ENCODE assay signal across 17 cellular contexts in genomic region chr15:78715930-78716329, GRCh38.
DNase-seq lines count a peak whose midpoint lies in the region; ATAC-seq and TF ChIP-seq lines count a peak whose summit lies in the region.
"Had no signal": no experiment of that assay in that cellular context is flagged by ENCODE, and none has a peak within 500 bp of the region (broad histone marks: within the 10 kb centered on the region; RNA-seq: fewer than 3 reads in every experiment).

No MANE protein-coding gene starts in this region.

- in situ Hi-C loops in SK-MEL-5 (cut with HindIII; ENCODE audit: low pct_unique_long_range_greater_than_20kb, low sequenced_read_pairs) = no loop called here

- H3K4me3 ChIP-seq in fibroblast of the aortic adventitia (ENCODE audit: low read depth, low read length) = no peak overlapping the region
- H3K4me3 ChIP-seq: BLaER1 treated with 17β-estradiol and CSF1 and Interleukin-3, amounts not matched to agents 10 nM and 100 nM; psoas muscle; SJCRH30; stomach had no signal

- no peaks in the 10 kb centered on the region for H3K4me1 Mint-ChIP-seq in stimulated activated naive CD8-positive, alpha-beta T cell treated with anti-CD3 and anti-CD28 coated beads, Interleukin-15, amount 100 ng/mL, for 72 hours
- H3K4me1 Mint-ChIP-seq: brain, H9 had no signal

- no peak for DNase-seq in stimulated activated naive CD8-positive, alpha-beta T cell treated with anti-CD3 and anti-CD28 coated beads, Interleukin-15, Interleukin-2, amounts not matched to agents 100 U/mL and 50 U/mL, for 24 hours
- no peak for DNase-seq in stimulated activated naive CD8-positive, alpha-beta T cell treated with anti-CD3 and anti-CD28 coated beads, Interleukin-15, amount 100 ng/mL, for 72 hours
- DNase-seq in SK-MEL-5 (ENCODE audit: low read depth, low spot score) = peak; percentile 86
- peak; percentile 69 for DNase-seq in fibroblast of the aortic adventitia (ENCODE audit: low read depth)
- no peak for DNase-seq in GM03348 (ENCODE audit: low spot score)
- no peak for DNase-seq in NCI-H146 (lab: John Stamatoyannopoulos, UW)
- DNase-seq in H4 (ENCODE audit: low spot score) = no peak
- DNase-seq: H9, midbrain, NCI-H1417 treated with DMSO at 0.1 percent for 48 hours, NCI-H748 treated with DMSO at 0.1 percent for 48 hours, psoas muscle, SJCRH30, stomach had no signal

- no peaks in the 10 kb centered on the region for H3K9me3 Mint-ChIP-seq in stimulated activated naive CD8-positive, alpha-beta T cell treated with anti-CD3 and anti-CD28 coated beads, Interleukin-15, amount 100 ng/mL, for 72 hours

- H3K4me3 Mint-ChIP-seq in stimulated activated naive CD8-positive, alpha-beta T cell treated with anti-CD3 and anti-CD28 coated beads, Interleukin-15, amount 100 ng/mL, for 72 hours = no peak overlapping the region
- H3K4me3 Mint-ChIP-seq: brain, H9 had no signal

- ATAC-seq in stimulated activated naive CD8-positive, alpha-beta T cell treated with anti-CD3 and anti-CD28 coated beads, Interleukin-15, Interleukin-2, amounts not matched to agents 100 U/mL and 50 U/mL, for 24 hours = peak; percentile 28
- no peak for ATAC-seq in stimulated activated naive CD8-positive, alpha-beta T cell treated with anti-CD3 and anti-CD28 coated beads, Interleukin-15, amount 100 ng/mL, for 72 hours
- ATAC-seq in HG03442 (IDR thresholded peaks at IDR 0.05; ENCODE audit: unreplicated experiment) = no peak
- ATAC-seq: psoas muscle had no signal

- peaks cover 22% of the 10 kb centered on the region for H3K27me3 Mint-ChIP-seq in stimulated activated naive CD8-positive, alpha-beta T cell treated with anti-CD3 and anti-CD28 coated beads, Interleukin-15, amount 100 ng/mL, for 72 hours

- TF ChIP-seq CTCF in fibroblast of the aortic adventitia (IDR thresholded peaks at IDR 0.05; ENCODE audit: insufficient read depth, low read length) = no peak

- no peak overlapping the region for H3K27ac Mint-ChIP-seq in stimulated activated naive CD8-positive, alpha-beta T cell treated with anti-CD3 and anti-CD28 coated beads, Interleukin-15, amount 100 ng/mL, for 72 hours
- H3K27ac Mint-ChIP-seq: H9 had no signal

Comparison
In these comparisons a context has a peak if more than half of its experiments do, and no peak if none do; other contexts are left out.
1. DNase-seq: peak in SK-MEL-5 (single experiment) and fibroblast of the aortic adventitia (single experiment); none in stimulated activated naive CD8-positive, alpha-beta T cell treated with anti-CD3 and anti-CD28 coated beads, Interleukin-15, Interleukin-2, amounts not matched to agents 100 U/mL and 50 U/mL, for 24 hours (single experiment), stimulated activated naive CD8-positive, alpha-beta T cell treated with anti-CD3 and anti-CD28 coated beads, Interleukin-15, amount 100 ng/mL, for 72 hours (0 of 2), GM03348 (single experiment), NCI-H146 (single experiment) and H4 (single experiment).